ENCODE assay signal across 17 cellular contexts in genomic region chr7:121279060-121279620, GRCh38. TPM values are rescaled to one million over a fixed set of nuclear protein-coding genes. Genes with fewer than 3 reads are reported as not detected.
DNase-seq lines count a peak whose midpoint lies in the region; ATAC-seq lines count a peak whose summit lies in the region.
"Had no signal": no experiment of that assay in that cellular context is flagged by ENCODE, and none has a peak within 500 bp of the region (broad histone marks: within the 10 kb centered on the region; RNA-seq: fewer than 3 reads in every experiment).

No MANE protein-coding gene starts in this region.

- H3K27me3 Mint-ChIP-seq in activated CD4-positive, alpha-beta T cell treated with anti-CD3 and anti-CD28 coated beads for 36 hours, result peaks cover 31% of the 10 kb centered on the region
- H3K27me3 Mint-ChIP-seq in stimulated activated memory B cell treated with anti-CD40 and anti-IgM and Interleukin-4, amounts not matched to agents 10 μg/mL and 1 μg/mL and 100 μg/mL, for 72 hours, result no peaks in the 10 kb centered on the region
- H3K27me3 Mint-ChIP-seq in activated naive CD4-positive, alpha-beta T cell treated with anti-CD3 and anti-CD28 coated beads for 36 hours (ENCODE audit: low read depth), result peaks cover 34% of the 10 kb centered on the region

- H3K27ac Mint-ChIP-seq in activated CD4-positive, alpha-beta T cell treated with anti-CD3 and anti-CD28 coated beads for 36 hours, result peak overlapping the region; percentile 26
- H3K27ac Mint-ChIP-seq in stimulated activated memory B cell treated with anti-CD40 and anti-IgM and Interleukin-4, amounts not matched to agents 10 μg/mL and 1 μg/mL and 100 μg/mL, for 72 hours, result peak overlapping the region; percentile 88
- H3K27ac Mint-ChIP-seq in activated naive CD4-positive, alpha-beta T cell treated with anti-CD3 and anti-CD28 coated beads for 36 hours, result no peak overlapping the region
- H3K27ac Mint-ChIP-seq: activated naive CD4-positive, alpha-beta T cell treated with anti-CD3 and anti-CD28 coated beads, Interleukin-2, amount 50 U/mL, for 24 hours; CD8-positive, alpha-beta memory T cell; neural progenitor cell had no signal

- H3K4me3 Mint-ChIP-seq in activated CD4-positive, alpha-beta T cell treated with anti-CD3 and anti-CD28 coated beads for 36 hours, result no peak overlapping the region
- peak overlapping the region; percentile 55 for H3K4me3 Mint-ChIP-seq in stimulated activated memory B cell treated with anti-CD40 and anti-IgM and Interleukin-4, amounts not matched to agents 10 μg/mL and 1 μg/mL and 100 μg/mL, for 72 hours
- H3K4me3 Mint-ChIP-seq in activated naive CD4-positive, alpha-beta T cell treated with anti-CD3 and anti-CD28 coated beads for 36 hours, result no peak overlapping the region
- H3K4me3 Mint-ChIP-seq: activated naive CD4-positive, alpha-beta T cell treated with anti-CD3 and anti-CD28 coated beads, Interleukin-2, amount 50 U/mL, for 24 hours; CD8-positive, alpha-beta memory T cell; neural progenitor cell had no signal

- DNase-seq in activated CD4-positive, alpha-beta T cell treated with anti-CD3 and anti-CD28 coated beads for 36 hours, result peak; percentile 15
- no peak for DNase-seq in activated CD4-positive, alpha-beta T cell treated with anti-CD3 and anti-CD28 coated beads for 48 hours
- DNase-seq in M059J (ENCODE audit: low read depth), result peak; percentile 76
- DNase-seq in astrocyte of the hippocampus (ENCODE audit: low read depth, low spot score), result peak; percentile 74
- DNase-seq in AG20443 (ENCODE audit: low spot score), result no peak
- no peak for DNase-seq in activated naive CD4-positive, alpha-beta T cell treated with Interleukin-2 at 50 U/mL for 16 hours
- no peak for DNase-seq in activated naive CD4-positive, alpha-beta T cell treated with anti-CD3 and anti-CD28 coated beads for 36 hours
- DNase-seq: CD8-positive, alpha-beta memory T cell; left ventricle myocardium superior; NCI-H1092 treated with DMSO at 0.1 percent for 48 hours; NCI-H510A treated with DMSO at 0.1 percent for 48 hours; T-helper 9 cell; thyroid gland had no signal

- peaks cover under 1% of the 10 kb centered on the region for H3K9me3 Mint-ChIP-seq in activated CD4-positive, alpha-beta T cell treated with anti-CD3 and anti-CD28 coated beads for 36 hours (ENCODE audit: low read depth)
- H3K9me3 Mint-ChIP-seq in stimulated activated memory B cell treated with anti-CD40 and anti-IgM and Interleukin-4, amounts not matched to agents 10 μg/mL and 1 μg/mL and 100 μg/mL, for 72 hours, result peaks cover under 1% of the 10 kb centered on the region
- H3K9me3 Mint-ChIP-seq in activated naive CD4-positive, alpha-beta T cell treated with anti-CD3 and anti-CD28 coated beads for 36 hours, result peaks cover 3% of the 10 kb centered on the region

- peaks cover 20% of the 10 kb centered on the region for H3K4me1 Mint-ChIP-seq in activated CD4-positive, alpha-beta T cell treated with anti-CD3 and anti-CD28 coated beads for 36 hours
- H3K4me1 Mint-ChIP-seq in stimulated activated memory B cell treated with anti-CD40 and anti-IgM and Interleukin-4, amounts not matched to agents 10 μg/mL and 1 μg/mL and 100 μg/mL, for 72 hours, result peaks cover 51% of the 10 kb centered on the region
- peaks cover 15% of the 10 kb centered on the region for H3K4me1 Mint-ChIP-seq in activated naive CD4-positive, alpha-beta T cell treated with anti-CD3 and anti-CD28 coated beads for 36 hours (ENCODE audit: low read depth)
- H3K4me1 Mint-ChIP-seq: CD8-positive, alpha-beta memory T cell had no signal

- H3K36me3 Mint-ChIP-seq in activated CD4-positive, alpha-beta T cell treated with anti-CD3 and anti-CD28 coated beads for 36 hours (ENCODE audit: low read depth), result no peaks in the 10 kb centered on the region
- H3K36me3 Mint-ChIP-seq in stimulated activated memory B cell treated with anti-CD40 and anti-IgM and Interleukin-4, amounts not matched to agents 10 μg/mL and 1 μg/mL and 100 μg/mL, for 72 hours, result peaks cover 28% of the 10 kb centered on the region
- no peaks in the 10 kb centered on the region for H3K36me3 Mint-ChIP-seq in activated naive CD4-positive, alpha-beta T cell treated with anti-CD3 and anti-CD28 coated beads for 36 hours (ENCODE audit: low read depth)
- H3K36me3 Mint-ChIP-seq: activated naive CD4-positive, alpha-beta T cell treated with anti-CD3 and anti-CD28 coated beads, Interleukin-2, amount 50 U/mL, for 24 hours; CD8-positive, alpha-beta memory T cell had no signal

- intact Hi-C loops in activated CD4-positive, alpha-beta T cell treated with anti-CD3 and anti-CD28 coated beads for 36 hours (cut with DNase I, micrococcal nuclease), result loop anchor here (1.0 to 5.0 kb wide), 6 partner anchors 28 to 327 kb away; partner anchors contain the start of genes FAM3C (in 1 of the 2) and ING3 (in 1 of the 2)
- intact Hi-C loops in activated naive CD4-positive, alpha-beta T cell treated with anti-CD3 and anti-CD28 coated beads for 36 hours (cut with micrococcal nuclease), result no loop called here

- POLR2A ChIA-PET in activated CD4-positive, alpha-beta T cell treated with anti-CD3 and anti-CD28 coated beads for 36 hours (lab: Charles Lee), result interaction anchor here (0.7 kb wide), 1 partner anchor 328 kb away, joined by 4 read pairs; the partner anchor contains the start of gene ING3

- CTCF ChIA-PET in activated CD4-positive, alpha-beta T cell treated with anti-CD3 and anti-CD28 coated beads for 36 hours (lab: Charles Lee), result interaction anchor here (0.7 kb wide), 2 partner anchors 9 to 33 kb away, joined by 3 read pairs; no protein-coding TSS in a partner anchor
- CTCF ChIA-PET in activated naive CD4-positive, alpha-beta T cell treated with anti-CD3 and anti-CD28 coated beads for 36 hours (lab: Charles Lee), result no interaction called here

- no peak for ATAC-seq in activated CD4-positive, alpha-beta T cell treated with anti-CD3 and anti-CD28 coated beads for 36 hours
- ATAC-seq in stimulated activated memory B cell treated with anti-CD40 and anti-IgM and Interleukin-4, amounts not matched to agents 10 μg/mL and 1 μg/mL and 100 μg/mL, for 72 hours, result peak; percentile 31
- ATAC-seq: left ventricle myocardium superior had no signal

RNA-seq across cellular contexts. Expression of gene WNT16, which starts 49.7 kb away (rescaled TPM):
- total RNA-seq in activated CD4-positive, alpha-beta T cell treated with anti-CD3 and anti-CD28 coated beads for 36 hours, result not detected
- 0.17 TPM in 1 of 2 replicates, not detected in the other for total RNA-seq in M059J (2014; rRNA removed; shearing (Covaris generic))
- not detected for total RNA-seq in activated naive CD4-positive, alpha-beta T cell treated with anti-CD3 and anti-CD28 coated beads for 36 hours
- total RNA-seq: A172, left ventricle myocardium superior, thyroid gland had no signal

Comparison
In these comparisons a context has a peak if more than half of its experiments do, and no peak if none do; other contexts are left out.
1. DNase-seq: peak in activated CD4-positive, alpha-beta T cell treated with anti-CD3 and anti-CD28 coated beads for 36 hours (single experiment), M059J (single experiment) and astrocyte of the hippocampus (single experiment); none in activated CD4-positive, alpha-beta T cell treated with anti-CD3 and anti-CD28 coated beads for 48 hours (single experiment), AG20443 (single experiment), activated naive CD4-positive, alpha-beta T cell treated with Interleukin-2 at 50 U/mL for 16 hours (single experiment) and activated naive CD4-positive, alpha-beta T cell treated with anti-CD3 and anti-CD28 coated beads for 36 hours (single experiment).